Comparison of ENCODE assay signal across 8 cellular contexts in genomic region chr1:50423670-50424000, GRCh38. TPM values are rescaled to one million over a fixed set of nuclear protein-coding genes. Genes with fewer than 3 reads are reported as not detected.
A peak's percentile ranks its signal among the peaks of the same experiment; 100 is the strongest.
DNase-seq lines count a peak whose midpoint lies in the region; ATAC-seq, FAIRE-seq and TF ChIP-seq lines count a peak whose summit lies in the region.

No MANE protein-coding gene starts in this region.

- H3K4me3 ChIP-seq in HAP-1 = peak overlapping the region; percentile 44
- peak overlapping the region; percentile 54 for H3K4me3 ChIP-seq in astrocyte (ENCODE audit: insufficient read depth, low read depth, low read length)

- H3K27ac Mint-ChIP-seq in astrocyte (ENCODE audit: unreplicated experiment) = peak overlapping the region; percentile 53
- peak overlapping the region in 1 of 2 donors; percentile 4 for H3K27ac Mint-ChIP-seq in natural killer cell

- H3K9me3 ChIP-seq in HAP-1 (no peaks in the 10 kb centered on the region), astrocyte (ENCODE audit: insufficient read depth, low read depth, low read length) (no peaks in the 10 kb centered on the region)

- ATAC-seq in natural killer cell = peak in 2 of 3 donors; percentile 27 to 39
- no peak for ATAC-seq in left lobe of liver
- ATAC-seq in GM18909 (IDR thresholded peaks at IDR 0.05; ENCODE audit: poor library complexity, unreplicated experiment) = no peak
- no peak for ATAC-seq in HG02973 (IDR thresholded peaks at IDR 0.05; ENCODE audit: unreplicated experiment)

- TF ChIP-seq CTCF in astrocyte (IDR thresholded peaks at IDR 0.05; ENCODE audit: insufficient read depth, low read depth, low read length) (no peak), natural killer cell (IDR thresholded peaks at IDR 0.05) (no peak), D721Med (IDR thresholded peaks at IDR 0.05; ENCODE audit: insufficient read depth, missing control alignments) (no peak)

- peaks cover 41% of the 10 kb centered on the region for H4K20me1 ChIP-seq in astrocyte (ENCODE audit: insufficient read depth, low read length)

- H3K36me3 Mint-ChIP-seq in astrocyte (ENCODE audit: low read depth, unreplicated experiment) = peaks cover 3% of the 10 kb centered on the region
- H3K36me3 Mint-ChIP-seq in natural killer cell = peaks cover 16% of the 10 kb centered on the region

- H2AFZ ChIP-seq in astrocyte (ENCODE audit: low read depth, low read length) = peak overlapping the region; percentile 60

- no peak overlapping the region for H3K9ac ChIP-seq in astrocyte (ENCODE audit: low read length)

- H3K36me3 ChIP-seq in HAP-1 (replicated peaks) (no peaks in the 10 kb centered on the region), astrocyte (ENCODE audit: insufficient read depth, low read length) (no peaks in the 10 kb centered on the region)

- DNase-seq in COLO829 (ENCODE audit: low spot score) (peak; percentile 55), HAP-1 (ENCODE audit: low spot score in 2 of 2) (no peak), astrocyte (ENCODE audit: low read depth) (no peak), natural killer cell (no peak), D721Med (ENCODE audit: insufficient read length, low spot score) (no peak), left lobe of liver (ENCODE audit: low spot score) (no peak)

- H3K27me3 ChIP-seq in HAP-1 (ENCODE audit: low read depth) (peaks cover 48% of the 10 kb centered on the region), astrocyte (ENCODE audit: insufficient read depth, low read length) (peaks cover 89% of the 10 kb centered on the region)

- H3K4me2 ChIP-seq in astrocyte (ENCODE audit: low read length) = peak overlapping the region; percentile 82

- peak overlapping the region; percentile 27 for H3K4me3 Mint-ChIP-seq in astrocyte (ENCODE audit: unreplicated experiment)
- H3K4me3 Mint-ChIP-seq in natural killer cell = peak overlapping the region; percentile 88

- H3K9me3 Mint-ChIP-seq in astrocyte (ENCODE audit: unreplicated experiment) (peaks cover 39% of the 10 kb centered on the region), natural killer cell (no peaks in the 10 kb centered on the region)

- in situ Hi-C loops in HAP-1 (cut with MboI; ENCODE audit: low sequenced_read_pairs) = no loop called here

- intact Hi-C loops in natural killer cell (cut with micrococcal nuclease) = no loop called here

- H3K27me3 Mint-ChIP-seq in astrocyte (ENCODE audit: low read depth, unreplicated experiment) (peaks cover 76% of the 10 kb centered on the region), natural killer cell (ENCODE audit: low read depth in 2 of 2) (peaks cover 76 to 84% of the 10 kb centered on the region in 2 donors)

- H3K79me2 ChIP-seq in astrocyte (ENCODE audit: insufficient read depth, low read length) = peaks cover 26% of the 10 kb centered on the region

- FAIRE-seq in astrocyte (lab: Jason Lieb, UNC) (no peak), D721Med (lab: Jason Lieb, UNC) (no peak)

- H3K4me1 ChIP-seq in HAP-1 (peaks cover 5% of the 10 kb centered on the region; the same call in 1 of the 2 replicates), astrocyte (ENCODE audit: insufficient read depth, low read length) (peaks cover 8% of the 10 kb centered on the region)

- no peak overlapping the region for H3K27ac ChIP-seq in astrocyte (ENCODE audit: low read depth, low read length)

- H3K4me1 Mint-ChIP-seq in astrocyte (ENCODE audit: low read depth, unreplicated experiment) (peaks cover 3% of the 10 kb centered on the region), natural killer cell (peaks cover 50 to 55% of the 10 kb centered on the region in 2 donors)

RNA-seq across cellular contexts. Expression of gene DMRTA2, which starts 0.4 kb away (rescaled TPM):
- total RNA-seq in astrocyte = not detected in 2 replicates
- total RNA-seq in natural killer cell = not detected
- not detected for total RNA-seq in left lobe of liver

Comparison
In these comparisons a context has a peak if more than half of its experiments do, and no peak if none do; other contexts are left out.
1. ATAC-seq: peak in natural killer cell (2 of 3); none in left lobe of liver (single experiment), GM18909 (single experiment) and HG02973 (single experiment).